In the genomic region with DNA sequence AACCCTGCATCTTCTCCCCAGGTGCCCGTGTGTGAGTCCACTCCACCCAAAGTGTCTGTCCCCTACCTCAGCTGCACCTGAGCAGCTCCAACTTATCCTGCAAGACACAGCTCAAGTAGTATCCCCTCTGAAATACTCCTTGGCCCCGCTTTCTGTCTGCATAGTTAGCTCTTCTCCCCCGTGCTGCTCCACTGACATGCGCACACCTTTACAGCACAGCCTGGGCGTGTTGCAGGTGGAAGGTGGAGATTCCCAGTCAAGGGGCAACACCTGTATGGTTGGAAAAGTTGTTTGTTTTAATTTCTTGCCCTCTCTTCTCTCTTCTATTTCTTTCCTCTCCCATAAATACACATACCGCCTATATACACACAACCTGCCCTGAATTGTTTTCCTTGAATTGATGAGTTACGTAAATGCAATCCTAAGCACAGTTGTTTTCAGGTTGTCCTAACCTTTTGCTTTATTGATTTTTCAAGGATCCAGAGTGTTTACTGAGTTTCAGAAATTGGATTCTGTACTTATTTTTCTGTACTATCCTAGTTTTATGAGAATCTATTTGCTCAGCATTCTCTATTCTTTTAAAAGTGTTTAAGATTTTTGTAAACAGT, we compare ENCODE assay signal across 1 cellular context.
TF ChIP-seq lines count a peak whose summit lies in the region.

No MANE protein-coding gene starts in this region.

TF ChIP-seq in SK-N-SH treated with all-trans-retinoic acid at 6 μM for 48 hours, 23 proteins besides CTCF, POLR2A, EP300 and RAD21 (continued from another document):
- TF ChIP-seq, protein P1, sequence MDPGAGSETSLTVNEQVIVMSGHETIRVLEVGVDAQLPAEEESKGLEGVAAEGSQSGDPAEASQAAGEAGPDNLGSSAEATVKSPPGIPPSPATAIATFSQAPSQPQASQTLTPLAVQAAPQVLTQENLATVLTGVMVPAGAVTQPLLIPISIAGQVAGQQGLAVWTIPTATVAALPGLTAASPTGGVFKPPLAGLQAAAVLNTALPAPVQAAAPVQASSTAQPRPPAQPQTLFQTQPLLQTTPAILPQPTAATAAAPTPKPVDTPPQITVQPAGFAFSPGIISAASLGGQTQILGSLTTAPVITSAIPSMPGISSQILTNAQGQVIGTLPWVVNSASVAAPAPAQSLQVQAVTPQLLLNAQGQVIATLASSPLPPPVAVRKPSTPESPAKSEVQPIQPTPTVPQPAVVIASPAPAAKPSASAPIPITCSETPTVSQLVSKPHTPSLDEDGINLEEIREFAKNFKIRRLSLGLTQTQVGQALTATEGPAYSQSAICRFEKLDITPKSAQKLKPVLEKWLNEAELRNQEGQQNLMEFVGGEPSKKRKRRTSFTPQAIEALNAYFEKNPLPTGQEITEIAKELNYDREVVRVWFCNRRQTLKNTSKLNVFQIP (CRISPR knock-in tag; IDR thresholded peaks at IDR 0.05; ENCODE audit: borderline replicate concordance, low read depth), result no peak
